ENCODE assay signal across 1 cellular context in genomic region chr19:48660854-48661731, GRCh38.
TF ChIP-seq lines count a peak whose summit lies in the region.

No MANE protein-coding gene starts in this region.

TF ChIP-seq in HepG2, 621 proteins besides CTCF, POLR2A, EP300 and RAD21:
- TF ChIP-seq NFYC (CRISPR knock-in tag; IDR thresholded peaks at IDR 0.05) = peak; percentile 75
- peak; percentile 97 for TF ChIP-seq CREB1 (IDR thresholded peaks at IDR 0.05)
- peak; percentile 97 for TF ChIP-seq CREB1 (CRISPR knock-in tag; IDR thresholded peaks at IDR 0.05)
- peak; percentile 34; the same call in 1 of the 2 replicates for TF ChIP-seq FOSL2 (CRISPR knock-in tag; IDR thresholded peaks at IDR 0.05)
- TF ChIP-seq E2F1 (CRISPR knock-in tag; IDR thresholded peaks at IDR 0.05) = peak; percentile 51; the same call in 1 of the 2 replicates
- no peak for TF ChIP-seq ZNF562 (CRISPR knock-in tag; IDR thresholded peaks at IDR 0.05; ENCODE audit: borderline replicate concordance)
- TF ChIP-seq TFDP2 (CRISPR knock-in tag; IDR thresholded peaks at IDR 0.05) = peak; percentile 80
- 0 out of 2 replicates have a peak, but pooled peaks have one; percentile 27 for TF ChIP-seq NFKBIZ (CRISPR knock-in tag; IDR thresholded peaks at IDR 0.05)
- TF ChIP-seq ZBTB38 (CRISPR knock-in tag; IDR thresholded peaks at IDR 0.05) = 0 out of 2 replicates have a peak, but pooled peaks have one; percentile 21
- no peak for TF ChIP-seq RBM22 (optimal IDR thresholded peaks at IDR 0.05; ENCODE audit: low read length)
- TF ChIP-seq, protein P1, sequence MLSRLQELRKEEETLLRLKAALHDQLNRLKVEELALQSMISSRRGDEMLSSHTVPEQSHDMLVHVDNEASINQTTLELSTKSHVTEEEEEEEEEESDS (CRISPR knock-in tag; IDR thresholded peaks at IDR 0.05; ENCODE audit: borderline replicate concordance) = no peak
- TF ChIP-seq RFXAP (CRISPR knock-in tag; IDR thresholded peaks at IDR 0.05; ENCODE audit: borderline replicate concordance) = peak; percentile 99
- peak; percentile 98 for TF ChIP-seq RFX5 (IDR thresholded peaks at IDR 0.05; ENCODE audit: low read depth, low read length)
- TF ChIP-seq, protein P2, sequence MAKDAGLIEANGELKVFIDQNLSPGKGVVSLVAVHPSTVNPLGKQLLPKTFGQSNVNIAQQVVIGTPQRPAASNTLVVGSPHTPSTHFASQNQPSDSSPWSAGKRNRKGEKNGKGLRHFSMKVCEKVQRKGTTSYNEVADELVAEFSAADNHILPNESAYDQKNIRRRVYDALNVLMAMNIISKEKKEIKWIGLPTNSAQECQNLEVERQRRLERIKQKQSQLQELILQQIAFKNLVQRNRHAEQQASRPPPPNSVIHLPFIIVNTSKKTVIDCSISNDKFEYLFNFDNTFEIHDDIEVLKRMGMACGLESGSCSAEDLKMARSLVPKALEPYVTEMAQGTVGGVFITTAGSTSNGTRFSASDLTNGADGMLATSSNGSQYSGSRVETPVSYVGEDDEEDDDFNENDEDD (CRISPR knock-in tag; IDR thresholded peaks at IDR 0.05; ENCODE audit: borderline replicate concordance) = peak; percentile 60; the same call in 1 of the 2 replicates
- TF ChIP-seq NFYB (CRISPR knock-in tag; IDR thresholded peaks at IDR 0.05) = peak; percentile 80
- TF ChIP-seq ZFP37 (CRISPR knock-in tag; IDR thresholded peaks at IDR 0.05; ENCODE audit: borderline replicate concordance) = no peak
- TF ChIP-seq RFXANK (CRISPR knock-in tag; IDR thresholded peaks at IDR 0.05) = peak; percentile 99
- no peak for TF ChIP-seq ZNF232 (CRISPR knock-in tag; IDR thresholded peaks at IDR 0.05; ENCODE audit: borderline replicate concordance)
- TF ChIP-seq, protein P3, sequence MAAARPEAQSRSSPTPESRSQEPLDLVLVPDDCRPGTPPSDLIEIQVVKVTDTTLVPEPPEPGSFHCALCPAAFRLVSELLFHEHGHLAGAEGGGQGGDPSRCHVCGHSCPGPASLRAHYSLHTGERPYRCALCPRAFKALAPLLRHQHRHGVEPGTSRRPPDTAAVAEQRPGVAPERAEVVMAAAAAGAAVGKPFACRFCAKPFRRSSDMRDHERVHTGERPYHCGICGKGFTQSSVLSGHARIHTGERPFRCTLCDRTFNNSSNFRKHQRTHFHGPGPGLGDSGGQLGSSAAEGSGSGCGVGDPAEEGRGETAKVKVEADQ (CRISPR knock-in tag; IDR thresholded peaks at IDR 0.05; ENCODE audit: borderline replicate concordance) = 0 out of 2 replicates have a peak, but pooled peaks have one; percentile 50
- peak; percentile 51; the same call in 1 of the 2 replicates for TF ChIP-seq ZBTB21 (CRISPR knock-in tag; IDR thresholded peaks at IDR 0.05)
- peak; percentile 81 for TF ChIP-seq CREM (IDR thresholded peaks at IDR 0.05)
- TF ChIP-seq CREM (CRISPR knock-in tag; IDR thresholded peaks at IDR 0.05) = no peak
- peak; percentile 98 for TF ChIP-seq ATF7 (IDR thresholded peaks at IDR 0.05)
- no peak for TF ChIP-seq ATF7 (CRISPR knock-in tag; IDR thresholded peaks at IDR 0.05)
- TF ChIP-seq BRCA1 (CRISPR knock-in tag; IDR thresholded peaks at IDR 0.05) = no peak
- TF ChIP-seq ATF1 (CRISPR knock-in tag; IDR thresholded peaks at IDR 0.05) = peak; percentile 87
TF ChIP-seq in HepG2: peak in this region for 17.
